7 cellular contexts compared by ENCODE assay signal in genomic region chr1:25148673-25149300, GRCh38.
DNase-seq lines count a peak whose midpoint lies in the region; ATAC-seq and TF ChIP-seq lines count a peak whose summit lies in the region.

No MANE protein-coding gene starts in this region.

- H3K36me3 Mint-ChIP-seq in naive thymus-derived CD4-positive, alpha-beta T cell: peaks cover 0 to 5% (median 0%) of the 10 kb centered on the region in 5 donors

- no peaks in the 10 kb centered on the region for H3K4me1 ChIP-seq in naive thymus-derived CD4-positive, alpha-beta T cell (ENCODE audit: control insufficient read depth in 2 of 2, insufficient read depth in 2 of 2, low read length in 2 of 2)

- H3K9me3 Mint-ChIP-seq in naive thymus-derived CD4-positive, alpha-beta T cell: peaks cover 0 to 2% (median 0%) of the 10 kb centered on the region in 11 donors

- H3K9me3 ChIP-seq in naive thymus-derived CD4-positive, alpha-beta T cell (ENCODE audit: control insufficient read depth in 2 of 3, low read length in 3 of 3): no peaks in the 10 kb centered on the region

- peak; percentile 69; the same call in 1 of the 2 replicates for TF ChIP-seq CTCF in GM12875 (IDR thresholded peaks at IDR 0.05; ENCODE audit: borderline replicate concordance, insufficient read depth, low read depth, low read length)
- TF ChIP-seq CTCF in NB4 (IDR thresholded peaks at IDR 0.05; ENCODE audit: low read depth, low read length): peak; percentile 71
- TF ChIP-seq CTCF in astrocyte of the spinal cord (IDR thresholded peaks at IDR 0.05; ENCODE audit: low read depth, low read length): peak; percentile 41

- peak; percentile 81 for DNase-seq in NB4 (ENCODE audit: low read depth)
- no peak for DNase-seq in astrocyte of the spinal cord (ENCODE audit: low read depth, low spot score)
- peak in 5 of 9 donors; percentile 18 to 41 (median 29) for DNase-seq in naive thymus-derived CD4-positive, alpha-beta T cell
- DNase-seq in NCI-H2171 (lab: John Stamatoyannopoulos, UW): no peak

- no peak overlapping the region for H3K4me3 ChIP-seq in GM12875 (ENCODE audit: low read depth, low read length)
- no peak overlapping the region for H3K4me3 ChIP-seq in NB4 (ENCODE audit: low read depth, low read length)
- H3K4me3 ChIP-seq in astrocyte of the spinal cord (ENCODE audit: low read depth, low read length): no peak overlapping the region
- no peak overlapping the region for H3K4me3 ChIP-seq in naive thymus-derived CD4-positive, alpha-beta T cell (ENCODE audit: low read length)

- in situ Hi-C loops in astrocyte of the spinal cord (cut with HindIII; ENCODE audit: low sequenced_read_pairs): no loop called here

- H3K4me3 Mint-ChIP-seq in naive thymus-derived CD4-positive, alpha-beta T cell: no peak overlapping the region

- peaks cover 23 to 57% (median 25%) of the 10 kb centered on the region in 5 donors for H3K27me3 Mint-ChIP-seq in naive thymus-derived CD4-positive, alpha-beta T cell

- peak overlapping the region in 1 of 9 donors; percentile 16 for H3K27ac Mint-ChIP-seq in naive thymus-derived CD4-positive, alpha-beta T cell

- H3K4me1 Mint-ChIP-seq in naive thymus-derived CD4-positive, alpha-beta T cell: peaks cover 0 to 6% (median 0%) of the 10 kb centered on the region in 7 donors

- POLR2A ChIA-PET in naive thymus-derived CD4-positive, alpha-beta T cell (lab: Charles Lee): no interaction called here

- no peaks in the 10 kb centered on the region for H3K36me3 ChIP-seq in naive thymus-derived CD4-positive, alpha-beta T cell (ENCODE audit: control insufficient read depth in 2 of 3, insufficient read depth in 3 of 3, low read length in 3 of 3)

- CTCF ChIA-PET in naive thymus-derived CD4-positive, alpha-beta T cell (lab: Charles Lee): interaction anchor here (0.7 to 1.4 kb wide), 2 partner anchors 221 to 301 kb away, joined by 4 to 9 read pairs; no protein-coding TSS in a partner anchor

- no peaks in the 10 kb centered on the region for H3K27me3 ChIP-seq in naive thymus-derived CD4-positive, alpha-beta T cell (ENCODE audit: control insufficient read depth in 2 of 2, insufficient read depth in 2 of 2, low read length in 2 of 2)

- no peak for TF ChIP-seq POLR2A in NB4 (IDR thresholded peaks at IDR 0.05; ENCODE audit: extremely low read depth, insufficient read length)

- ATAC-seq in naive thymus-derived CD4-positive, alpha-beta T cell: peak; percentile 83
- no peak for ATAC-seq in GM21526 (IDR thresholded peaks at IDR 0.05; ENCODE audit: low FRiP score, unreplicated experiment)
- no peak for ATAC-seq in HG03025 (IDR thresholded peaks at IDR 0.05; ENCODE audit: low FRiP score, unreplicated experiment)

- H3K27ac ChIP-seq in naive thymus-derived CD4-positive, alpha-beta T cell (ENCODE audit: low read depth, low read length): no peak overlapping the region

- intact Hi-C loops in naive thymus-derived CD4-positive, alpha-beta T cell (cut with micrococcal nuclease): loop anchor here (1.0 kb wide), 1 partner anchor 300 kb away; no protein-coding TSS in a partner anchor

Comparison
In these comparisons a context has a peak if more than half of its experiments do, and no peak if none do; other contexts are left out.
1. DNase-seq: peak in NB4 (single experiment) and naive thymus-derived CD4-positive, alpha-beta T cell (5 of 9); none in astrocyte of the spinal cord (single experiment) and NCI-H2171 (single experiment).
2. Peak in every context shown above with its lines, with median percentiles within 50 percentile points of each other: CTCF ChIP-seq.